In the genomic region with DNA sequence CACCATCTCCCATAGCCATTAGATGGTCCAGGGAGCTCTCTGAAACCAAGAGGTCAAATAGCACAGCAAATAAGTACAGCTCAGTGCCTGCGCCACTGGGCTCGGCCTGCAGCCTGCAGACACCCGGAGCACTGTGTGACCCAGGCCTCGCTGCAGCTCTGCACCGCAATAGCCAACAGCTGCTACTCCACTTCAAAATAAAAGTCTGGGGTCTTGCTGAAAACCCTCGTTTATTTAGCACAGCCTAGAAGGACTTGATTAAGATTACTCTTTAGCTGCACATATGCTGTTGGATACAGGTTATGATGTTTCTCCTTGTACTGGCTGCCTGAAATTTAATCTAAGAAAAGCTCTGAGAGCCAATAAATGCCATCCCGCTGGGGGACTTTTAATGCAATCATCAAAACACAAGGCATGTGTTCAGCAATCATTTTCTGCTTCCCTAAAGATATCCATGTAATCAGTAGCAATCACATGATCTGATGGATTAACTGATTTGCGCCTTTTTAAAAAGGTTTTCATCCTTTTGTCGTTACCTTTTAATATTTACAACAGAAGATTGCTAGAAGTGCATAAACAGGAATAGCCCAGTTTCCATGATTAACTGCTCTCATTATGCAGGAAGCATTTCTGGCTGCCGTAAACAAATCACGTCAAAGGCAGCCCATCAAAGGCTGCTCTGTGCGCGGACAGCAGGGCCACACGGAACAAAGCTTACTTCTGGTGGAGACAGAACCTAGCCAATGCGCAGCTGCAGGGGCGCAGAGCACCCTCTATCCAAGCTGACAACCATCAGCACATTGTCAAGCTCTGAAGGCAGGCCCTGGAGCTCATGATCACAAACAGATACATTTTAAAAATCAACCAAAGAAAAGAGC, we compare ENCODE assay signal across 8 cellular contexts. TPM values are rescaled to one million over a fixed set of nuclear protein-coding genes. Genes with fewer than 3 reads are reported as not detected.
A peak's percentile ranks its signal among the peaks of the same experiment; 100 is the strongest.
DNase-seq lines count a peak whose midpoint lies in the region; ATAC-seq, FAIRE-seq and TF ChIP-seq lines count a peak whose summit lies in the region.

No MANE protein-coding gene starts in this region.

- FAIRE-seq in GM19239 (lab: Jason Lieb, UNC) = peak; percentile 94

- H3K27me3 ChIP-seq in Caco-2 (replicated peaks; ENCODE audit: control insufficient read depth, insufficient read depth, low read length) = no peaks in the 10 kb centered on the region

- H3K4me1 Mint-ChIP-seq in Caco-2 (ENCODE audit: low read depth, unreplicated experiment) (no peaks in the 10 kb centered on the region), neural crest cell (peaks cover 41% of the 10 kb centered on the region)
- peaks cover 27% of the 10 kb centered on the region for H3K4me1 Mint-ChIP-seq in activated naive CD8-positive, alpha-beta T cell treated with anti-CD3 and anti-CD28 coated beads, Interleukin-2, amount 50 U/mL, for 24 hours

- DNase-seq in Caco-2 (peak in 1 of 2 experiments; percentile 37), GM19239 (ENCODE audit: insufficient read length, low spot score) (peak; percentile 15), NCI-H2227 treated with DMSO at 0.1 percent for 48 hours (lab: John Stamatoyannopoulos, UW) (peak; percentile 87), glomerular visceral epithelial cell (ENCODE audit: extremely low spot score) (peak; percentile 60), neural crest cell (ENCODE audit: low read depth, low spot score) (peak; percentile 60)
- DNase-seq in activated naive CD8-positive, alpha-beta T cell treated with anti-CD3 and anti-CD28 coated beads, Interleukin-2, amount 50 U/mL, for 24 hours = peak; percentile 18
- no peak for DNase-seq in stimulated activated CD4-positive, alpha-beta T cell treated with anti-CD3 and anti-CD28 coated beads, Interleukin-4, amount 100 ng/mL, for 24 hours

- H3K9me3 Mint-ChIP-seq in Caco-2 (ENCODE audit: unreplicated experiment) = no peaks in the 10 kb centered on the region
- H3K9me3 Mint-ChIP-seq in activated naive CD8-positive, alpha-beta T cell treated with anti-CD3 and anti-CD28 coated beads, Interleukin-2, amount 50 U/mL, for 24 hours = no peaks in the 10 kb centered on the region
- H3K9me3 Mint-ChIP-seq in neural crest cell = no peaks in the 10 kb centered on the region

- ATAC-seq in HG03196 (IDR thresholded peaks at IDR 0.05; ENCODE audit: unreplicated experiment) = peak; percentile 85
- peak; percentile 89 for ATAC-seq in activated naive CD8-positive, alpha-beta T cell treated with anti-CD3 and anti-CD28 coated beads, Interleukin-2, amount 50 U/mL, for 24 hours

- H3K4me3 Mint-ChIP-seq in Caco-2 (ENCODE audit: unreplicated experiment) (peak overlapping the region; percentile 9), neural crest cell (peak overlapping the region; percentile 86)
- peak overlapping the region; percentile 16 for H3K4me3 Mint-ChIP-seq in activated naive CD8-positive, alpha-beta T cell treated with anti-CD3 and anti-CD28 coated beads, Interleukin-2, amount 50 U/mL, for 24 hours

- H3K36me3 ChIP-seq in Caco-2 (ENCODE audit: control insufficient read depth, insufficient read depth, low read length) = no peaks in the 10 kb centered on the region

- POLR2A ChIA-PET in Caco-2 (lab: Charles Lee) = interaction anchor here (0.8 kb wide), 1 partner anchor 139 kb away, joined by 3 read pairs; the partner anchor contains the start of gene PDCD6IP

- TF ChIP-seq CTCF in Caco-2 (IDR thresholded peaks at IDR 0.05; ENCODE audit: insufficient read depth in 1 of 2, low read depth in 1 of 2, low read length in 1 of 2, severe bottlenecking in 1 of 2, unreplicated experiment in 1 of 2) (no peak), neural crest cell (conservative IDR thresholded peaks at IDR 0.05) (no peak)

- intact Hi-C loops in Caco-2 (cut with micrococcal nuclease; ENCODE audit: unreplicated experiment) = no loop called here

- no TSS peak for BruUV-seq in Caco-2 (replicated peaks; lab: Mats Ljungman, UMichigan)

- no peaks in the 10 kb centered on the region for H3K27me3 Mint-ChIP-seq in Caco-2 (ENCODE audit: insufficient read depth, unreplicated experiment)
- H3K27me3 Mint-ChIP-seq in activated naive CD8-positive, alpha-beta T cell treated with anti-CD3 and anti-CD28 coated beads, Interleukin-2, amount 50 U/mL, for 24 hours = no peaks in the 10 kb centered on the region
- H3K27me3 Mint-ChIP-seq in neural crest cell (ENCODE audit: low read depth) = no peaks in the 10 kb centered on the region

- H3K36me3 Mint-ChIP-seq in Caco-2 (ENCODE audit: insufficient read depth, unreplicated experiment) (peaks cover 1% of the 10 kb centered on the region), neural crest cell (ENCODE audit: low read depth) (no peaks in the 10 kb centered on the region)
- H3K36me3 Mint-ChIP-seq in activated naive CD8-positive, alpha-beta T cell treated with anti-CD3 and anti-CD28 coated beads, Interleukin-2, amount 50 U/mL, for 24 hours (ENCODE audit: low read depth) = peaks cover 10% of the 10 kb centered on the region

- H3K4me1 ChIP-seq in Caco-2 = no peaks in the 10 kb centered on the region; the same call in 1 of the 2 replicates

- CTCF ChIA-PET in Caco-2 (lab: Charles Lee) = interaction anchor here (1.5 kb wide), 1 partner anchor 128 kb away, joined by 3 read pairs; no protein-coding TSS in a partner anchor

- H3K4me3 ChIP-seq in Caco-2 (ENCODE audit: low read depth, low read length) = peak overlapping the region; percentile 24

- no peak overlapping the region for H3K27ac Mint-ChIP-seq in Caco-2 (ENCODE audit: unreplicated experiment)
- H3K27ac Mint-ChIP-seq in activated naive CD8-positive, alpha-beta T cell treated with anti-CD3 and anti-CD28 coated beads, Interleukin-2, amount 50 U/mL, for 24 hours = no peak overlapping the region
- peak overlapping the region; percentile 91 for H3K27ac Mint-ChIP-seq in neural crest cell (ENCODE audit: unreplicated experiment)

- H3K9me3 ChIP-seq in Caco-2 = no peaks in the 10 kb centered on the region

RNA-seq across cellular contexts. Expression of gene CLASP2, which starts 58.8 kb away (rescaled TPM):
- total RNA-seq in Caco-2 (2022) (65.6 and 66.3 TPM in 2 replicates), neural crest cell (69.2 and 70.5 TPM in 2 replicates)

Comparison
In these comparisons a context has a peak if more than half of its experiments do, and no peak if none do; other contexts are left out.
1. H3K4me3 Mint-ChIP-seq: peak in every context shown above with its lines; median percentile 86 in neural crest cell; 16 in activated naive CD8-positive, alpha-beta T cell treated with anti-CD3 and anti-CD28 coated beads, Interleukin-2, amount 50 U/mL, for 24 hours; 9 in Caco-2.